8 cellular contexts compared by ENCODE assay signal in genomic region chr7:6057316-6058128, GRCh38. TPM values are rescaled to one million over a fixed set of nuclear protein-coding genes. Genes with fewer than 3 reads are reported as not detected.
DNase-seq lines count a peak whose midpoint lies in the region; ATAC-seq and TF ChIP-seq lines count a peak whose summit lies in the region.

No MANE protein-coding gene starts in this region.

- no peak for DNase-seq in CD8-positive, alpha-beta T cell
- DNase-seq in neural crest cell (ENCODE audit: low read depth, low spot score) (no peak), SK-N-DZ (ENCODE audit: low spot score) (no peak), NCI-H146 (lab: John Stamatoyannopoulos, UW) (no peak), NCI-H1105 (lab: John Stamatoyannopoulos, UW) (no peak)

- intact Hi-C loops in CD8-positive, alpha-beta T cell (cut with DNase I, micrococcal nuclease), result no loop called here
- intact Hi-C loops in dendritic cell treated with granulocyte-macrophage colony-stimulating factor and Interleukin-4, amounts not matched to agents 40 ng/mL and 50 ng/mL, for 4 days (cut with micrococcal nuclease), result no loop called here

- POLR2A ChIA-PET in CD8-positive, alpha-beta T cell (lab: Charles Lee), result interaction anchor here (0.8 to 1.4 kb wide), 3 partner anchors 12 to 30 kb away, joined by 3 to 4 read pairs (median 3); no protein-coding TSS in a partner anchor

- peaks cover 21% of the 10 kb centered on the region for H3K36me3 Mint-ChIP-seq in CD8-positive, alpha-beta T cell
- H3K36me3 Mint-ChIP-seq in dendritic cell treated with granulocyte-macrophage colony-stimulating factor and Interleukin-4, amounts not matched to agents 40 ng/mL and 50 ng/mL, for 4 days (ENCODE audit: low read depth), result peaks cover 43% of the 10 kb centered on the region
- no peaks in the 10 kb centered on the region for H3K36me3 Mint-ChIP-seq in neural crest cell (ENCODE audit: low read depth)

- peak overlapping the region; percentile 93 for H3K4me3 Mint-ChIP-seq in CD8-positive, alpha-beta T cell
- H3K4me3 Mint-ChIP-seq in dendritic cell treated with granulocyte-macrophage colony-stimulating factor and Interleukin-4, amounts not matched to agents 40 ng/mL and 50 ng/mL, for 4 days, result peak overlapping the region; percentile 97
- peak overlapping the region; percentile 94 for H3K4me3 Mint-ChIP-seq in neural crest cell

- CTCF ChIA-PET in CD8-positive, alpha-beta T cell (lab: Charles Lee), result interaction anchor here (0.7 to 1.2 kb wide), 4 partner anchors 11 to 60 kb away, joined by 3 to 5 read pairs (median 4); no protein-coding TSS in a partner anchor

- peak overlapping the region; percentile 39 for H3K27ac Mint-ChIP-seq in CD8-positive, alpha-beta T cell
- H3K27ac Mint-ChIP-seq in dendritic cell treated with granulocyte-macrophage colony-stimulating factor and Interleukin-4, amounts not matched to agents 40 ng/mL and 50 ng/mL, for 4 days, result no peak overlapping the region
- H3K27ac Mint-ChIP-seq in neural crest cell (ENCODE audit: unreplicated experiment), result no peak overlapping the region

- no peak overlapping the region for H2AFZ ChIP-seq in Loucy (ENCODE audit: low read length)

- no peaks in the 10 kb centered on the region for H3K36me3 ChIP-seq in CD8-positive, alpha-beta T cell (ENCODE audit: insufficient read depth, low read length)
- peaks cover 13% of the 10 kb centered on the region; the same call in 1 of the 2 replicates for H3K36me3 ChIP-seq in Loucy (ENCODE audit: insufficient read depth, low read length)

- H4K20me1 ChIP-seq in Loucy (ENCODE audit: insufficient read depth, low read length, poor library complexity, severe bottlenecking), result peaks cover 43% of the 10 kb centered on the region

- H3F3A ChIP-seq in Loucy (ENCODE audit: low read depth), result no peaks in the 10 kb centered on the region

- H3K27ac ChIP-seq in CD8-positive, alpha-beta T cell (ENCODE audit: low read depth, low read length), result no peak overlapping the region

- H3K9ac ChIP-seq in Loucy (ENCODE audit: low read depth, low read length, poor library complexity, severe bottlenecking), result peak overlapping the region; percentile 86

- H3K79me2 ChIP-seq in Loucy (ENCODE audit: insufficient read depth, low read length), result peaks cover 58% of the 10 kb centered on the region

- no peak for TF ChIP-seq CTCF in CD8-positive, alpha-beta T cell (IDR thresholded peaks at IDR 0.05)
- TF ChIP-seq CTCF in Loucy (conservative IDR thresholded peaks at IDR 0.05; ENCODE audit: low read length), result no peak
- TF ChIP-seq CTCF in neural crest cell (conservative IDR thresholded peaks at IDR 0.05), result no peak

- no peaks in the 10 kb centered on the region for H3K27me3 ChIP-seq in CD8-positive, alpha-beta T cell (ENCODE audit: insufficient read depth, low read length)
- no peaks in the 10 kb centered on the region for H3K27me3 ChIP-seq in Loucy (ENCODE audit: insufficient read depth, low read length, poor library complexity, severe bottlenecking)

- no peaks in the 10 kb centered on the region for H3K9me3 ChIP-seq in CD8-positive, alpha-beta T cell (ENCODE audit: low read length)
- no peaks in the 10 kb centered on the region for H3K9me3 ChIP-seq in Loucy (ENCODE audit: insufficient read depth, low read depth, low read length)

- H3K4me1 ChIP-seq in CD8-positive, alpha-beta T cell (ENCODE audit: insufficient read depth, low read length), result peaks cover 21% of the 10 kb centered on the region
- H3K4me1 ChIP-seq in Loucy (ENCODE audit: insufficient read depth, low read length, poor library complexity, severe bottlenecking), result peaks cover 23% of the 10 kb centered on the region

- H3K4me1 Mint-ChIP-seq in CD8-positive, alpha-beta T cell (ENCODE audit: low read depth), result peaks cover 27% of the 10 kb centered on the region
- H3K4me1 Mint-ChIP-seq in dendritic cell treated with granulocyte-macrophage colony-stimulating factor and Interleukin-4, amounts not matched to agents 40 ng/mL and 50 ng/mL, for 4 days (ENCODE audit: low read depth), result peaks cover 14% of the 10 kb centered on the region
- peaks cover 23% of the 10 kb centered on the region for H3K4me1 Mint-ChIP-seq in neural crest cell

- H3K9me2 ChIP-seq in Loucy (replicated peaks; ENCODE audit: low read depth, low read length), result no peaks in the 10 kb centered on the region

- H3K4me3 ChIP-seq in CD8-positive, alpha-beta T cell (ENCODE audit: low read depth, low read length), result no peak overlapping the region
- H3K4me3 ChIP-seq in Loucy (ENCODE audit: low read length, poor library complexity, severe bottlenecking), result peak overlapping the region; percentile 88

- H3K27me3 Mint-ChIP-seq in CD8-positive, alpha-beta T cell (ENCODE audit: low read depth), result no peaks in the 10 kb centered on the region
- no peaks in the 10 kb centered on the region for H3K27me3 Mint-ChIP-seq in dendritic cell treated with granulocyte-macrophage colony-stimulating factor and Interleukin-4, amounts not matched to agents 40 ng/mL and 50 ng/mL, for 4 days
- H3K27me3 Mint-ChIP-seq in neural crest cell (ENCODE audit: low read depth), result no peaks in the 10 kb centered on the region

- ATAC-seq in CD8-positive, alpha-beta T cell, result no peak
- no peak for ATAC-seq in GM19395 (IDR thresholded peaks at IDR 0.05; ENCODE audit: unreplicated experiment)

- peak overlapping the region; percentile 87 for H3K4me2 ChIP-seq in Loucy (ENCODE audit: low read depth, low read length, poor library complexity, severe bottlenecking)

- no peaks in the 10 kb centered on the region for H3K9me3 Mint-ChIP-seq in CD8-positive, alpha-beta T cell
- H3K9me3 Mint-ChIP-seq in dendritic cell treated with granulocyte-macrophage colony-stimulating factor and Interleukin-4, amounts not matched to agents 40 ng/mL and 50 ng/mL, for 4 days, result no peaks in the 10 kb centered on the region
- H3K9me3 Mint-ChIP-seq in neural crest cell, result no peaks in the 10 kb centered on the region

RNA-seq across cellular contexts. Expression of gene EIF2AK1, which starts 1.5 kb away (rescaled TPM):
- 10 to 100 TPM; 43.3 to 47.5 TPM for total RNA-seq in CD8-positive, alpha-beta T cell
- total RNA-seq in neural crest cell, result 107 TPM in 2 replicates
- 87.0 and 123 TPM in 2 replicates for polyA plus RNA-seq in SK-N-DZ (2014; cell fraction: cytosol; rRNA removed)
- 126 and 144 TPM in 2 replicates for polyA plus RNA-seq in SK-N-DZ (2014; cell fraction: nucleus; rRNA removed)

RNA-seq across cellular contexts. Expression of gene ANKRD61, which starts 26.3 kb away (rescaled TPM):
- total RNA-seq in CD8-positive, alpha-beta T cell, result not detected
- total RNA-seq in neural crest cell, result 0.70 and 0.80 TPM in 2 replicates
- 0.28 TPM in 1 of 2 replicates, not detected in the other for polyA plus RNA-seq in SK-N-DZ (2014; cell fraction: cytosol; rRNA removed)
- not detected in 2 replicates for polyA plus RNA-seq in SK-N-DZ (2014; cell fraction: nucleus; rRNA removed)

RNA-seq across cellular contexts. Expression of gene USP42, which starts 47.2 kb away (rescaled TPM):
- total RNA-seq in CD8-positive, alpha-beta T cell, result 10 to 100 TPM; 45.9 to 48.1 TPM
- 23.2 and 24.7 TPM in 2 replicates for total RNA-seq in neural crest cell
- 7.5 and 7.9 TPM in 2 replicates for polyA plus RNA-seq in SK-N-DZ (2014; cell fraction: cytosol; rRNA removed)
- 5.7 and 11.8 TPM in 2 replicates for polyA plus RNA-seq in SK-N-DZ (2014; cell fraction: nucleus; rRNA removed)

RNA-seq across cellular contexts. Expression of gene AIMP2, which starts 48.5 kb away (rescaled TPM):
- total RNA-seq in CD8-positive, alpha-beta T cell, result 1 to 10 TPM; 5.2 to 6.9 TPM
- 44.4 and 47.6 TPM in 2 replicates for total RNA-seq in neural crest cell
- 125 and 169 TPM in 2 replicates for polyA plus RNA-seq in SK-N-DZ (2014; cell fraction: cytosol; rRNA removed)
- 63.5 and 84.0 TPM in 2 replicates for polyA plus RNA-seq in SK-N-DZ (2014; cell fraction: nucleus; rRNA removed)

RNA-seq across cellular contexts. Expression of gene PMS2, which starts 48.7 kb away (rescaled TPM):
- total RNA-seq in CD8-positive, alpha-beta T cell, result 10 to 100 TPM in 1 of 2 experiments, 1 to 10 TPM in 1; 8.5 to 10.4 TPM
- 20.3 and 21.4 TPM in 2 replicates for total RNA-seq in neural crest cell
- 19.2 and 22.5 TPM in 2 replicates for polyA plus RNA-seq in SK-N-DZ (2014; cell fraction: cytosol; rRNA removed)
- 18.6 and 19.2 TPM in 2 replicates for polyA plus RNA-seq in SK-N-DZ (2014; cell fraction: nucleus; rRNA removed)
